Comparison of ENCODE assay signal across 1 cellular context in the genomic region with DNA sequence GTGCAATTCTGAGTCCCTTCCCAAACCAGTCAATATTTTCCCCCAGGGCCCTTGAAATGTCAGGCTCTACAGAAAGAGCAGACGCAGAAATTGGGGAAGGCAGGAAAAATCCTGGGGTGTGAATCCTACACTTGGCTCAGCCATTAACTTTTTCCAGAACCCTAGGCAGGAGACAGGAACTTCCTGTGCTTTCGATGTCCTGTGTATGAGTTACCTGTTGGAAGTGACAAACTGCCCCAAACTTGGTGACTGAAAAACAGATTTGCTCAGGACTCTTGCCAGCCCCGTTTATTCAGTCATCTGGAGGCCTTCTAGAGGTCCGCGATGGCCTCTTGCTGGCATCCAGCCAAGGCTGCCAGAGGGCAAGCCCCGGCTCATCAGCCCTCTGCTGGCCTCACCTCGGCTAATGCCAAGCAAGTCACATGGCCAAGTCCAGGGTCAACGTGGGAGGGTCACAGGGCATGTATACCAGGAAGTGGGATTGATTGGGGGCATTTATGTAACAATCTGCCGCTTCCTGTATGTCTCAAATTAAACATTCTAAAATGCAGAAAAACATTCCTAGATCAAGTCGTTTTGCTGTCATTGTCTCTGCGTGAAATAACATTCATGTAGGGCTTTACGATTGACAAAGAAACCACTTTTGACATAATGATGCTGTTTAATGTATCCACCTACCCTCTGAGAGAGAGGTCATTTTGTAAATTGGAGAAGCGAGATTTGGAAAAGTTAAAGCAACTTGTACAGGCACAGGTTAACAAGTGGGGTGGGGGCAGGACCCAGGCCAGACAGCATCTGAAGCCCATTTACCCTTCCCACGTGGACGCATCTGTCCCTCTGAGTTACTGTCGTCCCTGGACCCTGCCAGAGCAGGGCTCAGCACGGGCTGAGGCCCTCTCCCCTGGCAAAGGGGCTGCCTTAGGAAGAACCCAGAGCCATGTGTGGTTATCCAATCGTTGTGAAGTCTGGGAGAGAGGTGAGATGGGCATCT.
TF ChIP-seq lines count a peak whose summit lies in the region.

No MANE protein-coding gene starts in this region.

TF ChIP-seq in SK-N-SH treated with all-trans-retinoic acid at 6 μM for 48 hours, 23 proteins besides CTCF, POLR2A, EP300 and RAD21 (continued from another document):
- TF ChIP-seq, protein P1, sequence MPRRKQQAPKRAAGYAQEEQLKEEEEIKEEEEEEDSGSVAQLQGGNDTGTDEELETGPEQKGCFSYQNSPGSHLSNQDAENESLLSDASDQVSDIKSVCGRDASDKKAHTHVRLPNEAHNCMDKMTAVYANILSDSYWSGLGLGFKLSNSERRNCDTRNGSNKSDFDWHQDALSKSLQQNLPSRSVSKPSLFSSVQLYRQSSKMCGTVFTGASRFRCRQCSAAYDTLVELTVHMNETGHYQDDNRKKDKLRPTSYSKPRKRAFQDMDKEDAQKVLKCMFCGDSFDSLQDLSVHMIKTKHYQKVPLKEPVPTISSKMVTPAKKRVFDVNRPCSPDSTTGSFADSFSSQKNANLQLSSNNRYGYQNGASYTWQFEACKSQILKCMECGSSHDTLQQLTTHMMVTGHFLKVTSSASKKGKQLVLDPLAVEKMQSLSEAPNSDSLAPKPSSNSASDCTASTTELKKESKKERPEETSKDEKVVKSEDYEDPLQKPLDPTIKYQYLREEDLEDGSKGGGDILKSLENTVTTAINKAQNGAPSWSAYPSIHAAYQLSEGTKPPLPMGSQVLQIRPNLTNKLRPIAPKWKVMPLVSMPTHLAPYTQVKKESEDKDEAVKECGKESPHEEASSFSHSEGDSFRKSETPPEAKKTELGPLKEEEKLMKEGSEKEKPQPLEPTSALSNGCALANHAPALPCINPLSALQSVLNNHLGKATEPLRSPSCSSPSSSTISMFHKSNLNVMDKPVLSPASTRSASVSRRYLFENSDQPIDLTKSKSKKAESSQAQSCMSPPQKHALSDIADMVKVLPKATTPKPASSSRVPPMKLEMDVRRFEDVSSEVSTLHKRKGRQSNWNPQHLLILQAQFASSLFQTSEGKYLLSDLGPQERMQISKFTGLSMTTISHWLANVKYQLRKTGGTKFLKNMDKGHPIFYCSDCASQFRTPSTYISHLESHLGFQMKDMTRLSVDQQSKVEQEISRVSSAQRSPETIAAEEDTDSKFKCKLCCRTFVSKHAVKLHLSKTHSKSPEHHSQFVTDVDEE (CRISPR knock-in tag; IDR thresholded peaks at IDR 0.05): no peak
- TF ChIP-seq TOX (CRISPR knock-in tag; IDR thresholded peaks at IDR 0.05; ENCODE audit: borderline replicate concordance) (no peak), ZFP3 (CRISPR knock-in tag; IDR thresholded peaks at IDR 0.05) (no peak), ZC3H10 (CRISPR knock-in tag; IDR thresholded peaks at IDR 0.05) (no peak), OSR1 (CRISPR knock-in tag; IDR thresholded peaks at IDR 0.05) (no peak), RARB (CRISPR knock-in tag; IDR thresholded peaks at IDR 0.05) (no peak), ZNF565 (CRISPR knock-in tag; conservative IDR thresholded peaks at IDR 0.05; ENCODE audit: low read depth) (no peak), SNAI2 (CRISPR knock-in tag; IDR thresholded peaks at IDR 0.05) (no peak), ZNF70 (CRISPR knock-in tag; IDR thresholded peaks at IDR 0.05) (no peak), TCF4 (CRISPR knock-in tag; IDR thresholded peaks at IDR 0.05; ENCODE audit: borderline replicate concordance) (no peak), CSDC2 (CRISPR knock-in tag; IDR thresholded peaks at IDR 0.05) (no peak), ESRRG (CRISPR knock-in tag; IDR thresholded peaks at IDR 0.05) (no peak), ZNF8 (CRISPR knock-in tag; IDR thresholded peaks at IDR 0.05) (no peak)
- TF ChIP-seq, protein P2, sequence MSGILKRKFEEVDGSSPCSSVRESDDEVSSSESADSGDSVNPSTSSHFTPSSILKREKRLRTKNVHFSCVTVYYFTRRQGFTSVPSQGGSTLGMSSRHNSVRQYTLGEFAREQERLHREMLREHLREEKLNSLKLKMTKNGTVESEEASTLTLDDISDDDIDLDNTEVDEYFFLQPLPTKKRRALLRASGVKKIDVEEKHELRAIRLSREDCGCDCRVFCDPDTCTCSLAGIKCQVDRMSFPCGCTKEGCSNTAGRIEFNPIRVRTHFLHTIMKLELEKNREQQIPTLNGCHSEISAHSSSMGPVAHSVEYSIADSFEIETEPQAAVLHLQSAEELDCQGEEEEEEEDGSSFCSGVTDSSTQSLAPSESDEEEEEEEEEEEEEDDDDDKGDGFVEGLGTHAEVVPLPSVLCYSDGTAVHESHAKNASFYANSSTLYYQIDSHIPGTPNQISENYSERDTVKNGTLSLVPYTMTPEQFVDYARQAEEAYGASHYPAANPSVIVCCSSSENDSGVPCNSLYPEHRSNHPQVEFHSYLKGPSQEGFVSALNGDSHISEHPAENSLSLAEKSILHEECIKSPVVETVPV (CRISPR knock-in tag; IDR thresholded peaks at IDR 0.05): no peak
TF ChIP-seq in SK-N-SH treated with all-trans-retinoic acid at 6 μM for 48 hours: peak in this region for 0.
